17 cellular contexts compared by ENCODE assay signal in the genomic region with DNA sequence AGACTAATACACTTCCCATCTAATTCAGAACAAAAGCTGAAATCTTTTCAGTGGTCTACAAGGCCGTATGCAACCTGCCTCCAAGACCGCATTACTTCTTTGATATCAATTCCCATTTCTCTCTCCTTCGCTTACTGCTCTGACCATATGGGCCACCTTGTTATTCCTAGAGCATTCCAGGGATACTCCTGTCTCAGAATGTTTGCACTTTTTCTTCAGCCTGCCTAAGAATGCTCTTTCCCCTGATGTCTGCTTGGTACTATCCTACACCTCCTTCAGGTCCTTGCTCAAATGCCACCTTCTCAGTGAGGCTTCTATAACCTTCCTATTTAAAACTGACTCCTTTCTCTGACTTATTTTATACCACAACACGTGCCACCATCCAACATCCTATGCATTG.
DNase-seq lines count a peak whose midpoint lies in the region; ATAC-seq and TF ChIP-seq lines count a peak whose summit lies in the region.
"Had no signal": no experiment of that assay in that cellular context is flagged by ENCODE, and none has a peak within 500 bp of the region (broad histone marks: within the 10 kb centered on the region; RNA-seq: fewer than 3 reads in every experiment).

No MANE protein-coding gene starts in this region.

- H3K4me3 ChIP-seq in testis = no peak overlapping the region
- H3K4me3 ChIP-seq in A673 (ENCODE audit: low read depth, low read length, poor library complexity, severe bottlenecking) = no peak overlapping the region
- H3K4me3 ChIP-seq: A549, skin epidermis, thoracic aorta had no signal

- no peak for TF ChIP-seq POLR2A in testis (IDR thresholded peaks at IDR 0.05)

- intact Hi-C loops in testis (cut with DNase I; ENCODE audit: low total_unique reads) (no loop called here), A673 (cut with micrococcal nuclease; ENCODE audit: unreplicated experiment) (no loop called here)

- ATAC-seq in memory B cell (ENCODE audit: low read depth) = no peak
- ATAC-seq: A549, natural killer cell had no signal

- no peaks in the 10 kb centered on the region for H3K27me3 ChIP-seq in testis
- no peaks in the 10 kb centered on the region for H3K27me3 ChIP-seq in A673 (replicated peaks; ENCODE audit: insufficient read depth, low read depth, low read length, poor library complexity)

- H3K9me3 Mint-ChIP-seq in activated naive CD4-positive, alpha-beta T cell treated with anti-CD3 and anti-CD28 coated beads, Interleukin-2, amount 50 U/mL, for 24 hours = peaks cover 15% of the 10 kb centered on the region
- peaks cover 26% of the 10 kb centered on the region for H3K9me3 Mint-ChIP-seq in activated naive CD8-positive, alpha-beta T cell treated with anti-CD3 and anti-CD28 coated beads for 36 hours
- peaks cover 4% of the 10 kb centered on the region for H3K9me3 Mint-ChIP-seq in memory B cell
- peaks cover 22% of the 10 kb centered on the region for H3K9me3 Mint-ChIP-seq in type B pancreatic cell
- H3K9me3 Mint-ChIP-seq: natural killer cell had no signal

- DNase-seq in activated naive CD4-positive, alpha-beta T cell treated with anti-CD3 and anti-CD28 coated beads, Interleukin-2, amount 50 U/mL, for 16 hours = no peak
- DNase-seq in activated naive CD8-positive, alpha-beta T cell treated with anti-CD3 and anti-CD28 coated beads for 36 hours = no peak
- no peak for DNase-seq in memory B cell (ENCODE audit: low spot score in 2 of 2)
- no peak for DNase-seq in type B pancreatic cell (ENCODE audit: extremely low spot score, unreplicated experiment)
- DNase-seq in glomerular visceral epithelial cell (ENCODE audit: extremely low spot score) = no peak
- DNase-seq in testis = no peak
- no peak for DNase-seq in A673 (ENCODE audit: low spot score)
- DNase-seq: C1 segment of cervical spinal cord; effector CD8-positive, alpha-beta T cell; natural killer cell; NCI-H1436 treated with DMSO at 0.1 percent for 48 hours; stimulated activated CD8-positive, alpha-beta memory T cell treated with anti-CD3 and anti-CD28 coated beads, Interleukin-4, amount 100 ng/mL, for 48 hours had no signal

- no peaks in the 10 kb centered on the region for H3K9me3 ChIP-seq in testis
- no peaks in the 10 kb centered on the region for H3K9me3 ChIP-seq in A673 (ENCODE audit: low read depth, low read length, poor library complexity, severe bottlenecking)
- H3K9me3 ChIP-seq: A549, thoracic aorta had no signal

- H3K4me1 Mint-ChIP-seq in activated naive CD4-positive, alpha-beta T cell treated with anti-CD3 and anti-CD28 coated beads, Interleukin-2, amount 50 U/mL, for 24 hours = peaks cover 77% of the 10 kb centered on the region
- H3K4me1 Mint-ChIP-seq in activated naive CD8-positive, alpha-beta T cell treated with anti-CD3 and anti-CD28 coated beads for 36 hours = peaks cover 58% of the 10 kb centered on the region
- H3K4me1 Mint-ChIP-seq in memory B cell (peaks cover 24% of the 10 kb centered on the region), type B pancreatic cell (ENCODE audit: unreplicated experiment) (peaks cover 22% of the 10 kb centered on the region)

- H3K36me3 ChIP-seq in testis (ENCODE audit: low read depth, missing control alignments) (no peaks in the 10 kb centered on the region), A673 (ENCODE audit: insufficient read depth, low read length, poor library complexity, severe bottlenecking) (no peaks in the 10 kb centered on the region)
- H3K36me3 ChIP-seq: thoracic aorta had no signal

- no peaks in the 10 kb centered on the region for H3K27me3 Mint-ChIP-seq in activated naive CD4-positive, alpha-beta T cell treated with anti-CD3 and anti-CD28 coated beads, Interleukin-2, amount 50 U/mL, for 24 hours
- H3K27me3 Mint-ChIP-seq in activated naive CD8-positive, alpha-beta T cell treated with anti-CD3 and anti-CD28 coated beads for 36 hours = no peaks in the 10 kb centered on the region
- H3K27me3 Mint-ChIP-seq in memory B cell = no peaks in the 10 kb centered on the region
- H3K27me3 Mint-ChIP-seq in type B pancreatic cell = no peaks in the 10 kb centered on the region

- CTCF ChIA-PET in A673 (lab: Charles Lee) = no interaction called here

- no peak overlapping the region for H3K4me3 Mint-ChIP-seq in activated naive CD4-positive, alpha-beta T cell treated with anti-CD3 and anti-CD28 coated beads, Interleukin-2, amount 50 U/mL, for 24 hours
- H3K4me3 Mint-ChIP-seq in activated naive CD8-positive, alpha-beta T cell treated with anti-CD3 and anti-CD28 coated beads for 36 hours = no peak overlapping the region
- H3K4me3 Mint-ChIP-seq in memory B cell (no peak overlapping the region), type B pancreatic cell (peak overlapping the region; percentile 31)
- H3K4me3 Mint-ChIP-seq: activated T-helper 1 cell treated with anti-CD3 and anti-CD28 coated beads, Interleukin-12 subunit alpha, Interleukin-12 subunit beta, Interleukin-2, Interleukin-4 antibody, amounts not matched to agents 30 ng/mL and 10 ng/mL and 1 ng/mL, durations not matched to agents 14 hours and 24 hours and 36 hours; natural killer cell had no signal

- no TSS peak for BruUV-seq in A673 (replicated peaks; lab: Mats Ljungman, UMichigan)

- no peak for TF ChIP-seq CTCF in type B pancreatic cell (conservative IDR thresholded peaks at IDR 0.05)
- no peak for TF ChIP-seq CTCF in testis (IDR thresholded peaks at IDR 0.05)
- TF ChIP-seq CTCF in A673 (conservative IDR thresholded peaks at IDR 0.05; ENCODE audit: low read depth, low read length) = no peak

- peaks cover 38% of the 10 kb centered on the region for H3K36me3 Mint-ChIP-seq in activated naive CD4-positive, alpha-beta T cell treated with anti-CD3 and anti-CD28 coated beads, Interleukin-2, amount 50 U/mL, for 24 hours
- H3K36me3 Mint-ChIP-seq in activated naive CD8-positive, alpha-beta T cell treated with anti-CD3 and anti-CD28 coated beads for 36 hours = peaks cover 58% of the 10 kb centered on the region
- H3K36me3 Mint-ChIP-seq in memory B cell = peaks cover 25% of the 10 kb centered on the region
- peaks cover 40% of the 10 kb centered on the region for H3K36me3 Mint-ChIP-seq in type B pancreatic cell
- H3K36me3 Mint-ChIP-seq: natural killer cell had no signal

- peak overlapping the region; percentile 63 for H3K27ac Mint-ChIP-seq in activated naive CD4-positive, alpha-beta T cell treated with anti-CD3 and anti-CD28 coated beads, Interleukin-2, amount 50 U/mL, for 24 hours
- peak overlapping the region; percentile 16 for H3K27ac Mint-ChIP-seq in activated naive CD8-positive, alpha-beta T cell treated with anti-CD3 and anti-CD28 coated beads for 36 hours
- H3K27ac Mint-ChIP-seq in memory B cell = peak overlapping the region; percentile 99
- peak overlapping the region; percentile 99 for H3K27ac Mint-ChIP-seq in type B pancreatic cell
- H3K27ac Mint-ChIP-seq: activated T-helper 1 cell treated with anti-CD3 and anti-CD28 coated beads, Interleukin-12 subunit alpha, Interleukin-12 subunit beta, Interleukin-2, Interleukin-4 antibody, amounts not matched to agents 30 ng/mL and 10 ng/mL and 1 ng/mL, durations not matched to agents 14 hours and 24 hours and 36 hours; natural killer cell had no signal

- 92 to 98% methylated on average over 4 of the region's 4 CpGs for WGBS in testis, 2 donors

- H3K27ac ChIP-seq in testis (no peak overlapping the region), A673 (ENCODE audit: low read depth, low read length, poor library complexity, severe bottlenecking) (no peak overlapping the region)
- H3K27ac ChIP-seq: A549 had no signal

- H3K4me1 ChIP-seq in testis = peaks cover 10% of the 10 kb centered on the region
- H3K4me1 ChIP-seq in A673 (ENCODE audit: insufficient read depth, low read length, poor library complexity, severe bottlenecking) = peaks cover 32% of the 10 kb centered on the region
- H3K4me1 ChIP-seq: A549 had no signal

- POLR2A ChIA-PET in A673 (lab: Charles Lee; ENCODE audit: low non-redundant PET) = no interaction called here

Comparison
In these comparisons a context has a peak if more than half of its experiments do, and no peak if none do; other contexts are left out.
1. H3K27ac Mint-ChIP-seq: peak in every context shown above with its lines; median percentile 99 in memory B cell; 99 in type B pancreatic cell; 63 in activated naive CD4-positive, alpha-beta T cell treated with anti-CD3 and anti-CD28 coated beads, Interleukin-2, amount 50 U/mL, for 24 hours; 16 in activated naive CD8-positive, alpha-beta T cell treated with anti-CD3 and anti-CD28 coated beads for 36 hours.